Comparison of ENCODE assay signal across 21 cellular contexts in the genomic region with DNA sequence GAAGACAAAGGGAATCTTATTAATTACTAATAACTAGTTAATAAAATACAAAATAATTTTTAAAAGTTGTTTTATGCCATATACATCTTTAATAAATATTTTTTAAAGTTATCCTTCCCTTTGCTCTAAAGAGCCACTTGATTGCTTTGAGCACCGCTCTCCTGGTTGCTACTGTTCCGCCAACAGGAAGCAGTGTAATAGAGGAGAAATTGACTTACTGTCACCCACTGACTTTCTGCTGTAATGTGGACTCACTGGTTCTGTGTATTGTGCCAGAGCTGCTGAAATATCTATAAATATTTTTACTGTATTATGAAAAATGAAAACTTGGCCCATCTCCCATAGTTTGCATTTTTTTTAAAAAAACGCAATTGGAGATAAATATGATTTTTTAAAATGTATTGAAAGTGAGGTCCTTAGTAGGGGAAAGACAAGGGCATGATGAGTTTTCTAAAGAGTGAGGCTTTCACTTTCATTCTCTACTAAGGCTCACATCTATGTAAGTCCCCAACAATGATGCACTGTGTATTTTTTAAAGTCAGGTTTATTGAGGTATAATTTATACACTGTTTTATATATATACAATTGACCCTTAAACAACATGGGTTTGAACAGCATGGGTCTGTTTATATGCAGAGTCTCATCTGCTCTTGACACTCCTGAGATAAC.
DNase-seq lines count a peak whose midpoint lies in the region; ATAC-seq and TF ChIP-seq lines count a peak whose summit lies in the region.
"Had no signal": no experiment of that assay in that cellular context is flagged by ENCODE, and none has a peak within 500 bp of the region (broad histone marks: within the 10 kb centered on the region; RNA-seq: fewer than 3 reads in every experiment).

No MANE protein-coding gene starts in this region.

- no peak overlapping the region for H3K4me3 ChIP-seq in brain microvascular endothelial cell (ENCODE audit: low read depth, low read length)
- H3K4me3 ChIP-seq: skin epidermis, suprapubic skin had no signal

- no peak overlapping the region for H3K27ac ChIP-seq in brain microvascular endothelial cell
- H3K27ac ChIP-seq: skin epidermis, suprapubic skin had no signal

- no peaks in the 10 kb centered on the region for H3K27me3 ChIP-seq in brain microvascular endothelial cell (replicated peaks)
- H3K27me3 ChIP-seq: BE2C, suprapubic skin had no signal

- peak; percentile 73 for ATAC-seq in GM18511 (IDR thresholded peaks at IDR 0.05; ENCODE audit: unreplicated experiment)
- ATAC-seq in GM19452 (IDR thresholded peaks at IDR 0.05; ENCODE audit: unreplicated experiment): peak; percentile 56
- ATAC-seq in HG02759 (IDR thresholded peaks at IDR 0.05; ENCODE audit: unreplicated experiment): peak; percentile 55

- peak; percentile 1 for DNase-seq in OCI-M1 (lab: John Stamatoyannopoulos, UW)
- DNase-seq in dermis blood vessel endothelial cell: no peak
- DNase-seq in brain microvascular endothelial cell: no peak
- DNase-seq in Ammon's horn (ENCODE audit: low spot score): no peak
- DNase-seq: activated CD4-positive, CD25-positive, alpha-beta regulatory T cell; activated effector memory CD4-positive, alpha-beta T cell treated with anti-CD3 and anti-CD28 coated beads, Interleukin-2, amount 50 U/mL, for 16 hours; aorta; BE2C; HCEC 1CT; islet precursor cell; mammary epithelial cell; naive B cell; NCI-H2081; NCI-H526 treated with DMSO at 0.1 percent for 48 hours; stimulated activated CD4-positive, alpha-beta T cell treated with anti-CD3 and anti-CD28 coated beads, Interleukin-4, amount 100 ng/mL, for 4 hours; stimulated activated CD8-positive, alpha-beta memory T cell treated with anti-CD3 and anti-CD28 coated beads, Interleukin-4, amount 100 ng/mL, for 48 hours had no signal

- in situ Hi-C loops in brain microvascular endothelial cell (cut with HindIII; ENCODE audit: low pct_ligation_motif_present, low sequenced_read_pairs): no loop called here

- H3K36me3 ChIP-seq in brain microvascular endothelial cell (replicated peaks): no peaks in the 10 kb centered on the region
- H3K36me3 ChIP-seq: BE2C, suprapubic skin had no signal

- TF ChIP-seq CTCF in brain microvascular endothelial cell (IDR thresholded peaks at IDR 0.05; ENCODE audit: low read depth, low read length, missing control alignments): no peak
